In the genomic region with DNA sequence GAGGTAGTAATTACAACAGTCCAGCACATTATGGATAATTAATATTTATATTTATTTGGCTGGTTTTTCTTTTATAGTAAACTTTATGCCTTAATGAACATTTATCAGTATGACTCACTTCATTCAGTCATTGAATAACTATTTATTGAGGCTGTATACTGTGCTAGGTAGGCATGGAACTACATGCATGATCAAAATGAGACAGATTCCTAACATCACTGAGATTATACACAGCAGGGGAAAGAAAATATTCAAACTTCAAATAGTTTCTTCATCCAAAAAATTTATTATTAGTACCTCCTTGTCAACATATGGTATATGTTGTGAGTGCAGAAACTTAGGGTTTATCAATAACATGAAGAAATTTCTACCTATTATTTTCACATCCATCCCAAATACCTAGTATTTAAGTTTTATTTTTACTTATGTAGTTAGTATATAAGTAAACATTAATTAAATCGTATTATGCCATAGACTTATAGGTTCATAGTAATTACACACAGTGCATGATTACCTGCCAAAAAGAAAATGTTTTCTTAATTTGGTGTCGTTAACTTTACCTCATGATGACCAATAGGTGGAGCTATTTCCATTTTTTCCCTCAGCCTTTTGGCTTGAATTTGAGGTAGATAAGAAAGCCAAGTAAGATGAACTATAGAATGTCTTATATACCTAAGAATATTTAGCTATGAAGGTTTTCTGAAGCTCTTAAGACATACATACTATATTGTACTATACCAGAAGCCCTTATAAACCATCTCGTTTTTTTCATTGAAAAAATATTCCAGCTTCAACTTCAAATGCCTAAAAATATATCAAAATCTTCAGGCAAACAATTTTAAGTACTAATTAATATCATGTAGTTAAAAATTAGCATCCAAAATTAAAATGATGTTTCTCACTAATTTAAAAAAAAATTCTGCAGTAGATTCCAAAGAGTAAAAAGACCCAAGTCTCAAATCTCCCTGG, we compare ENCODE assay signal across 9 cellular contexts. TPM values are rescaled to one million over a fixed set of nuclear protein-coding genes. Genes with fewer than 3 reads are reported as not detected.
DNase-seq lines count a peak whose midpoint lies in the region; ATAC-seq and TF ChIP-seq lines count a peak whose summit lies in the region.
"Had no signal": no experiment of that assay in that cellular context is flagged by ENCODE, and none has a peak within 500 bp of the region (broad histone marks: within the 10 kb centered on the region; RNA-seq: fewer than 3 reads in every experiment).

No MANE protein-coding gene starts in this region.

- no peaks in the 10 kb centered on the region for H3K9me3 Mint-ChIP-seq in activated CD8-positive, alpha-beta memory T cell treated with anti-CD3 and anti-CD28 coated beads, Interleukin-2, amount 10 ng/mL, durations not matched to agents 7 days and 5 days (ENCODE audit: low read depth)
- H3K9me3 Mint-ChIP-seq: stimulated activated naive CD8-positive, alpha-beta T cell treated with anti-CD3 and anti-CD28 coated beads, Interleukin-15, Interleukin-2, amounts not matched to agents 100 ng/mL and 50 ng/mL, for 24 hours had no signal

- peak; percentile 57 for ATAC-seq in activated CD8-positive, alpha-beta memory T cell treated with anti-CD3 and anti-CD28 coated beads, Interleukin-2, amount 10 ng/mL, durations not matched to agents 7 days and 5 days
- ATAC-seq in HG02763 (IDR thresholded peaks at IDR 0.05; ENCODE audit: unreplicated experiment) (peak; percentile 57), HG02571 (IDR thresholded peaks at IDR 0.05; ENCODE audit: unreplicated experiment) (no peak)

- H3K4me2 ChIP-seq in smooth muscle cell: no peak overlapping the region

- no peaks in the 10 kb centered on the region for H3F3A ChIP-seq in smooth muscle cell (ENCODE audit: low read depth)

- H3K4me3 ChIP-seq in WI38 (ENCODE audit: low read depth, low read length) (no peak overlapping the region), left ventricle myocardium inferior (no peak overlapping the region), smooth muscle cell (no peak overlapping the region)

- H3K27me3 Mint-ChIP-seq in activated CD8-positive, alpha-beta memory T cell treated with anti-CD3 and anti-CD28 coated beads, Interleukin-2, amount 10 ng/mL, durations not matched to agents 7 days and 5 days: no peaks in the 10 kb centered on the region
- H3K27me3 Mint-ChIP-seq: stimulated activated naive CD8-positive, alpha-beta T cell treated with anti-CD3 and anti-CD28 coated beads, Interleukin-15, Interleukin-2, amounts not matched to agents 100 ng/mL and 50 ng/mL, for 24 hours had no signal

- no peak overlapping the region for H3K4me3 Mint-ChIP-seq in activated CD8-positive, alpha-beta memory T cell treated with anti-CD3 and anti-CD28 coated beads, Interleukin-2, amount 10 ng/mL, durations not matched to agents 7 days and 5 days
- H3K4me3 Mint-ChIP-seq: stimulated activated naive CD8-positive, alpha-beta T cell treated with anti-CD3 and anti-CD28 coated beads, Interleukin-15, Interleukin-2, amounts not matched to agents 100 ng/mL and 50 ng/mL, for 24 hours had no signal

- H3K36me3 ChIP-seq in left ventricle myocardium inferior (peaks cover 10% of the 10 kb centered on the region), smooth muscle cell (ENCODE audit: low read depth) (no peaks in the 10 kb centered on the region)

- H3K27ac ChIP-seq in left ventricle myocardium inferior (replicated peaks): no peak overlapping the region
- H3K27ac ChIP-seq in smooth muscle cell (ENCODE audit: low read depth): no peak overlapping the region

- 0% methylated on average over 3 of the region's 3 CpGs for WGBS in smooth muscle cell (ENCODE audit: low lambda C conversion rate)

- H4K20me1 ChIP-seq in smooth muscle cell (ENCODE audit: low read depth): no peaks in the 10 kb centered on the region

- H3K4me1 ChIP-seq in left ventricle myocardium inferior: peaks cover 35% of the 10 kb centered on the region
- peaks cover 16% of the 10 kb centered on the region for H3K4me1 ChIP-seq in smooth muscle cell (ENCODE audit: low read depth)

- H3K27me3 ChIP-seq in left ventricle myocardium inferior (ENCODE audit: low read depth) (no peaks in the 10 kb centered on the region), smooth muscle cell (ENCODE audit: low read depth) (no peaks in the 10 kb centered on the region)

- H3K4me1 Mint-ChIP-seq in activated CD8-positive, alpha-beta memory T cell treated with anti-CD3 and anti-CD28 coated beads, Interleukin-2, amount 10 ng/mL, durations not matched to agents 7 days and 5 days: peaks cover 4% of the 10 kb centered on the region

- H3K9me3 ChIP-seq in left ventricle myocardium inferior (replicated peaks) (no peaks in the 10 kb centered on the region), smooth muscle cell (replicated peaks; ENCODE audit: low read depth) (no peaks in the 10 kb centered on the region)

- no peak overlapping the region for H3K9ac ChIP-seq in smooth muscle cell (ENCODE audit: low read depth)

- no peaks in the 10 kb centered on the region for H3K36me3 Mint-ChIP-seq in activated CD8-positive, alpha-beta memory T cell treated with anti-CD3 and anti-CD28 coated beads, Interleukin-2, amount 10 ng/mL, durations not matched to agents 7 days and 5 days

- no peak overlapping the region for H2AFZ ChIP-seq in smooth muscle cell (ENCODE audit: low read depth)

- H3K27ac Mint-ChIP-seq in activated CD8-positive, alpha-beta memory T cell treated with anti-CD3 and anti-CD28 coated beads, Interleukin-2, amount 10 ng/mL, durations not matched to agents 7 days and 5 days: no peak overlapping the region
- H3K27ac Mint-ChIP-seq: stimulated activated naive CD8-positive, alpha-beta T cell treated with anti-CD3 and anti-CD28 coated beads, Interleukin-15, Interleukin-2, amounts not matched to agents 100 ng/mL and 50 ng/mL, for 24 hours had no signal

- intact Hi-C loops in left ventricle myocardium inferior (cut with micrococcal nuclease): loop anchor here (5.0 kb wide), 1 partner anchor 210 kb away; no protein-coding TSS in a partner anchor

- no peak for DNase-seq in activated CD8-positive, alpha-beta memory T cell treated with anti-CD3 and anti-CD28 coated beads, Interleukin-2, amount 10 ng/mL, durations not matched to agents 7 days and 5 days
- DNase-seq in activated CD8-positive, alpha-beta memory T cell treated with anti-CD3 and anti-CD28 coated beads, Interleukin-2, amount 50 U/mL, for 4 hours: no peak
- peak; percentile 29 for DNase-seq in NCI-H2029 (lab: John Stamatoyannopoulos, UW)
- no peak for DNase-seq in left ventricle myocardium inferior
- no peak for DNase-seq in smooth muscle cell (lab: John Stamatoyannopoulos, UW; ENCODE audit: unreplicated experiment)

- peak; percentile 14; the same call in 1 of the 2 replicates for TF ChIP-seq CTCF in WI38 (IDR thresholded peaks at IDR 0.05; ENCODE audit: low read depth, low read length)
- TF ChIP-seq CTCF in left ventricle myocardium inferior (IDR thresholded peaks at IDR 0.05; ENCODE audit: borderline replicate concordance): peak; percentile 75
- peak; percentile 82 for TF ChIP-seq CTCF in smooth muscle cell (IDR thresholded peaks at IDR 0.05; ENCODE audit: borderline replicate concordance, insufficient read depth, poor library complexity, severe bottlenecking)

- CTCF ChIA-PET in activated CD8-positive, alpha-beta memory T cell treated with anti-CD3 and anti-CD28 coated beads, Interleukin-2, amount 10 ng/mL, durations not matched to agents 7 days and 5 days (lab: Charles Lee): interaction anchor here (0.7 to 4.7 kb wide), 17 partner anchors 8 to 232 kb away, joined by 3 to 19 read pairs (median 3); a partner anchor contains a TSS

- no peaks in the 10 kb centered on the region for H3K79me2 ChIP-seq in smooth muscle cell (ENCODE audit: low read depth)

RNA-seq across cellular contexts. Expression of a gene that starts 12.5 kb away (rescaled TPM):
- total RNA-seq in activated CD8-positive, alpha-beta memory T cell treated with anti-CD3 and anti-CD28 coated beads, Interleukin-2, amount 10 ng/mL, durations not matched to agents 7 days and 5 days: 10 to 100 TPM; 39.9 to 54.4 TPM
- total RNA-seq in left ventricle myocardium inferior (52.3 TPM), smooth muscle cell (230 and 282 TPM in 2 replicates)
- polyA plus RNA-seq in smooth muscle cell: 99.3 and 110 TPM in 2 replicates

RNA-seq across cellular contexts. Expression of a gene that starts 53.5 kb away (rescaled TPM):
- total RNA-seq in activated CD8-positive, alpha-beta memory T cell treated with anti-CD3 and anti-CD28 coated beads, Interleukin-2, amount 10 ng/mL, durations not matched to agents 7 days and 5 days: 100 to 1,000 TPM; 377 to 456 TPM
- total RNA-seq in left ventricle myocardium inferior (1,008 TPM), smooth muscle cell (321 and 1,287 TPM in 2 replicates)
- 771 and 802 TPM in 2 replicates for polyA plus RNA-seq in smooth muscle cell

Comparison
In these comparisons a context has a peak if more than half of its experiments do, and no peak if none do; other contexts are left out.
1. CTCF ChIP-seq: peak in every context shown above with its lines; median percentile 82 in smooth muscle cell; 75 in left ventricle myocardium inferior; 14 in WI38.